ENCODE assay signal across 27 cellular contexts in genomic region chr17:59466943-59467801, GRCh38.
DNase-seq lines count a peak whose midpoint lies in the region; ATAC-seq and TF ChIP-seq lines count a peak whose summit lies in the region.
"Had no signal": no experiment of that assay in that cellular context is flagged by ENCODE, and none has a peak within 500 bp of the region (broad histone marks: within the 10 kb centered on the region; RNA-seq: fewer than 3 reads in every experiment).

No MANE protein-coding gene starts in this region.

- H3K27ac ChIP-seq in mesendoderm (ENCODE audit: low read depth, low read length) = no peak overlapping the region
- no peak overlapping the region for H3K27ac ChIP-seq in coronary artery
- H3K27ac ChIP-seq: dorsolateral prefrontal cortex, gastroesophageal sphincter, neutrophil, stomach, thyroid gland had no signal

- DNase-seq in NCI-H1436 (lab: John Stamatoyannopoulos, UW) = peak; percentile 37
- DNase-seq in NCI-H1436 treated with DMSO at 0.1 percent for 48 hours (lab: John Stamatoyannopoulos, UW) = no peak
- peak; percentile 59 for DNase-seq in DMS153 (lab: John Stamatoyannopoulos, UW)
- peak; percentile 89 for DNase-seq in NCI-H69 (lab: John Stamatoyannopoulos, UW)
- peak; percentile 18 for DNase-seq in mesendoderm
- no peak for DNase-seq in coronary artery (ENCODE audit: low spot score)
- DNase-seq: activated CD4-positive, alpha-beta memory T cell treated with anti-CD3 and anti-CD28 coated beads, Interleukin-2, amount 10 ng/mL, durations not matched to agents 7 days and 5 days; activated effector memory CD4-positive, alpha-beta T cell treated with Interleukin-2 at 50 U/mL for 16 hours; CD4-positive, alpha-beta T cell; dorsolateral prefrontal cortex; H9; hippocampal formation; KBM-7; left cardiac atrium; MG63; NCI-H1694; NCI-H345; PC-3; SK-N-SH; stimulated activated CD4-positive, alpha-beta T cell treated with anti-CD3 and anti-CD28 coated beads, Interleukin-2, amount 100 ng/mL, for 24 hours; stomach; thyroid gland had no signal

- H3K9ac ChIP-seq in mesendoderm (ENCODE audit: low read length) = no peak overlapping the region
- H3K9ac ChIP-seq: SK-N-SH had no signal

- H3K18ac ChIP-seq in mesendoderm (ENCODE audit: low read length) = no peak overlapping the region

- no peak overlapping the region for H3K4me2 ChIP-seq in mesendoderm (ENCODE audit: low read length)
- H3K4me2 ChIP-seq: SK-N-SH had no signal

- H3K4ac ChIP-seq in mesendoderm (ENCODE audit: low read depth, low read length) = no peak overlapping the region

- no peak overlapping the region for H2BK15ac ChIP-seq in mesendoderm (replicated peaks; ENCODE audit: low read depth)

- H3K56ac ChIP-seq in mesendoderm (ENCODE audit: low read length) = no peak overlapping the region

- ATAC-seq in HG02642 (IDR thresholded peaks at IDR 0.05; ENCODE audit: poor library complexity, unreplicated experiment) = no peak
- no peak for ATAC-seq in GM19035 (IDR thresholded peaks at IDR 0.05; ENCODE audit: unreplicated experiment)
- ATAC-seq: activated CD4-positive, CD25-positive, alpha-beta regulatory T cell treated with anti-CD3 and anti-CD28 coated beads, Interleukin-2, amount 50 U/mL, for 24 hours; gastroesophageal sphincter; left cardiac atrium; PC-3 had no signal

- H3K23ac ChIP-seq in mesendoderm (ENCODE audit: low read length) = no peak overlapping the region

- H3K79me1 ChIP-seq in mesendoderm (ENCODE audit: low read length) = no peaks in the 10 kb centered on the region

- H4K5ac ChIP-seq in mesendoderm (ENCODE audit: low read length) = no peak overlapping the region

- H4K8ac ChIP-seq in mesendoderm (ENCODE audit: low read depth, low read length) = no peak overlapping the region

- no peak overlapping the region for H2AK5ac ChIP-seq in mesendoderm (ENCODE audit: low read length)

- H3K4me3 ChIP-seq in mesendoderm (ENCODE audit: low read length) (no peak overlapping the region), coronary artery (no peak overlapping the region)
- H3K4me3 ChIP-seq: dorsolateral prefrontal cortex, gastroesophageal sphincter, MG63, stomach, thyroid gland had no signal

- no peak overlapping the region for H2BK120ac ChIP-seq in mesendoderm (ENCODE audit: low read depth, low read length)

- no peaks in the 10 kb centered on the region for H3K27me3 ChIP-seq in mesendoderm (ENCODE audit: insufficient read depth, low read length, poor library complexity)
- H3K27me3 ChIP-seq: dorsolateral prefrontal cortex, gastroesophageal sphincter, MG63, neutrophil, stomach, thyroid gland had no signal

- no peaks in the 10 kb centered on the region for H3K79me2 ChIP-seq in mesendoderm (ENCODE audit: control insufficient read depth, insufficient read depth, low read length)

- no peaks in the 10 kb centered on the region for H3K36me3 ChIP-seq in mesendoderm (ENCODE audit: control insufficient read depth, insufficient read depth, low read length)
- H3K36me3 ChIP-seq: gastroesophageal sphincter, MG63, neutrophil, stomach, thyroid gland had no signal

- no CpG with 5 or more reads among the region's 5 CpGs for WGBS in mesendoderm (ENCODE audit: extremely low coverage, insufficient coverage, low lambda C conversion rate)

- H2BK5ac ChIP-seq in mesendoderm (ENCODE audit: low read length) = no peak overlapping the region

- H3K4me1 ChIP-seq in mesendoderm (ENCODE audit: control insufficient read depth, low read depth, low read length) = no peaks in the 10 kb centered on the region
- H3K4me1 ChIP-seq: gastroesophageal sphincter, thyroid gland had no signal

- TF ChIP-seq CTCF in coronary artery (IDR thresholded peaks at IDR 0.05) = no peak

Comparison
In these comparisons a context has a peak if more than half of its experiments do, and no peak if none do; other contexts are left out.
1. DNase-seq: peak in NCI-H1436 (single experiment), DMS153 (single experiment), NCI-H69 (single experiment) and mesendoderm (single experiment); none in NCI-H1436 treated with DMSO at 0.1 percent for 48 hours (single experiment) and coronary artery (single experiment).